Comparison of ENCODE assay signal across 22 cellular contexts in genomic region chr7:51774178-51774577, GRCh38.
DNase-seq lines count a peak whose midpoint lies in the region; ATAC-seq and TF ChIP-seq lines count a peak whose summit lies in the region.
"Had no signal": no experiment of that assay in that cellular context is flagged by ENCODE, and none has a peak within 500 bp of the region (broad histone marks: within the 10 kb centered on the region; RNA-seq: fewer than 3 reads in every experiment).

No MANE protein-coding gene starts in this region.

- H4K5ac ChIP-seq in H9 (ENCODE audit: insufficient read length, low read depth, low read length): no peak overlapping the region

- H3K4ac ChIP-seq in H9 (ENCODE audit: low read depth, low read length): no peak overlapping the region

- H3K79me2 ChIP-seq in H9 (ENCODE audit: insufficient read depth, low read length): no peaks in the 10 kb centered on the region

- no peak overlapping the region for H3K27ac ChIP-seq in H9 (ENCODE audit: insufficient read length, low read depth, low read length)
- H3K27ac ChIP-seq in transverse colon: no peak overlapping the region
- H3K27ac ChIP-seq: PC-9, SJSA1 had no signal

- H3K36me3 Mint-ChIP-seq in H9 (ENCODE audit: insufficient read depth in 1 of 3, low read depth in 3 of 3) (no peaks in the 10 kb centered on the region), WTC11 (no peaks in the 10 kb centered on the region)
- H3K36me3 Mint-ChIP-seq: CD4-positive, alpha-beta memory T cell had no signal

- H2BK20ac ChIP-seq in H9 (ENCODE audit: low read depth, low read length, poor library complexity, severe bottlenecking): no peak overlapping the region

- no peak overlapping the region for H3K18ac ChIP-seq in H9 (ENCODE audit: insufficient read length, low read depth, low read length)

- POLR2A ChIA-PET in WTC11 (lab: Charles Lee): interaction anchor here (0.5 kb wide), 1 partner anchor 736 kb away, joined by 5 read pairs; no protein-coding TSS in a partner anchor

- H3K4me3 Mint-ChIP-seq in H9 (no peak overlapping the region), WTC11 (no peak overlapping the region)
- H3K4me3 Mint-ChIP-seq: CD4-positive, alpha-beta memory T cell had no signal

- DNase-seq in H9: peak; percentile 73
- DNase-seq in WTC11 (ENCODE audit: low spot score): peak; percentile 33
- DNase-seq in iPS-NIHi11 (ENCODE audit: low spot score): peak; percentile 46
- DNase-seq in transverse colon: no peak
- DNase-seq: C1 segment of cervical spinal cord; CD4-positive, alpha-beta memory T cell; COR-L47; DMS53; Karpas-422; NCI-H1092; NCI-H1417 treated with DMSO at 0.1 percent for 48 hours; NCI-H187; NCI-H2081 treated with DMSO at 0.1 percent for 48 hours; NCI-H2171; NCI-H524; NCI-H748 treated with DMSO at 0.1 percent for 48 hours; PC-9; Right ventricle myocardium superior had no signal

- H3K27me3 ChIP-seq in H9 (ENCODE audit: insufficient read depth, low read length) (no peaks in the 10 kb centered on the region), transverse colon (no peaks in the 10 kb centered on the region)
- H3K27me3 ChIP-seq: SJSA1 had no signal

- CTCF ChIA-PET in WTC11 (lab: Charles Lee): interaction anchor here (0.9 to 1.4 kb wide), 4 partner anchors 9 to 479 kb away, joined by 3 to 6 read pairs (median 4); no protein-coding TSS in a partner anchor

- no peak overlapping the region for H4K91ac ChIP-seq in H9 (ENCODE audit: insufficient read length, low read depth, low read length)

- H2AK5ac ChIP-seq in H9 (ENCODE audit: insufficient read length, low read length): no peak overlapping the region

- H3K27ac Mint-ChIP-seq in H9 (peak overlapping the region in 2 of 3 experiments; percentile 69 to 79; a peak in 4 of 7 replicates), WTC11 (peak overlapping the region; percentile 77)
- H3K27ac Mint-ChIP-seq: CD4-positive, alpha-beta memory T cell had no signal

- H3K14ac ChIP-seq in H9 (ENCODE audit: insufficient read depth, low read length): no peak overlapping the region

- no peak overlapping the region for H2BK120ac ChIP-seq in H9 (ENCODE audit: low read depth, low read length, poor library complexity, severe bottlenecking)

- no peaks in the 10 kb centered on the region for H3K9me3 ChIP-seq in H9 (ENCODE audit: control insufficient read depth, low read depth, low read length)
- H3K9me3 ChIP-seq in transverse colon: no peaks in the 10 kb centered on the region

- intact Hi-C loops in transverse colon (cut with DNase I; ENCODE audit: low total_unique reads): no loop called here

- no CpG with 5 or more reads among the region's 7 CpGs for WGBS in H9 (ENCODE audit: extremely low coverage, insufficient read length, low lambda C conversion rate)
- 79 to 100% methylated on average over 1 to 7 of the region's 7 CpGs for WGBS in transverse colon (ENCODE audit: low coverage in 1 of 2), 2 donors

- H3K4me1 Mint-ChIP-seq in H9 (peaks cover 21 to 23% of the 10 kb centered on the region in 2 experiments), WTC11 (peaks cover 24% of the 10 kb centered on the region)
- H3K4me1 Mint-ChIP-seq: CD4-positive, alpha-beta memory T cell had no signal

- H2BK15ac ChIP-seq in H9 (ENCODE audit: low read depth, low read length): no peak overlapping the region

- H3K79me1 ChIP-seq in H9 (ENCODE audit: insufficient read depth, low read depth, low read length, poor library complexity, severe bottlenecking): no peaks in the 10 kb centered on the region

- TF ChIP-seq POLR2A in transverse colon (IDR thresholded peaks at IDR 0.05): no peak

- H3K36me3 ChIP-seq in transverse colon: no peaks in the 10 kb centered on the region
- H3K36me3 ChIP-seq: SJSA1 had no signal

- H3K4me3 ChIP-seq in transverse colon: no peak overlapping the region
- H3K4me3 ChIP-seq: PC-9, SJSA1 had no signal

- no peaks in the 10 kb centered on the region for H3K23me2 ChIP-seq in H9 (ENCODE audit: insufficient read length, low read depth, low read length, poor library complexity, severe bottlenecking)

- no peaks in the 10 kb centered on the region for H3K9me3 Mint-ChIP-seq in H9
- no peaks in the 10 kb centered on the region for H3K9me3 Mint-ChIP-seq in WTC11

- no peak overlapping the region for H3K56ac ChIP-seq in H9 (ENCODE audit: insufficient read length, low read depth, low read length)

- H3K9ac ChIP-seq in H9 (ENCODE audit: extremely low read depth, insufficient read length, low read length): no peak overlapping the region

- H3K23ac ChIP-seq in H9 (ENCODE audit: insufficient read length, low read depth, low read length): no peak overlapping the region

- in situ Hi-C loops in transverse colon (cut with MboI; ENCODE audit: low pct_ligation_motif_present in 1 of 4, low pct_unique_long_range_greater_than_20kb in 1 of 4, low sequenced_read_pairs in 3 of 4): no loop called here

- H2AFZ ChIP-seq in H9 (ENCODE audit: low read length): no peak overlapping the region
- H2AFZ ChIP-seq: PC-9 had no signal

- H3K27me3 Mint-ChIP-seq in H9 (ENCODE audit: low read depth) (no peaks in the 10 kb centered on the region), WTC11 (ENCODE audit: low read depth) (no peaks in the 10 kb centered on the region)
- H3K27me3 Mint-ChIP-seq: CD4-positive, alpha-beta memory T cell had no signal

- H4K20me1 ChIP-seq in H9 (ENCODE audit: control insufficient read depth, insufficient read depth, insufficient read length): no peaks in the 10 kb centered on the region

- H2BK5ac ChIP-seq in H9 (ENCODE audit: insufficient read length, low read length): no peak overlapping the region

- TF ChIP-seq CTCF in H9 (conservative IDR thresholded peaks at IDR 0.05) (peak; percentile 18; the same call in 1 of the 3 replicates), WTC11 (IDR thresholded peaks at IDR 0.05) (no peak), transverse colon (IDR thresholded peaks at IDR 0.05) (no peak)

- H3K4me1 ChIP-seq in H9 (ENCODE audit: insufficient read depth, low read length) (peaks cover 6% of the 10 kb centered on the region), transverse colon (no peaks in the 10 kb centered on the region)
- H3K4me1 ChIP-seq: SJSA1 had no signal

- H3T11ph ChIP-seq in H9 (ENCODE audit: low read length): no peak overlapping the region

- TF ChIP-seq EP300 in transverse colon (IDR thresholded peaks at IDR 0.05; ENCODE audit: low read depth): no peak

- H2BK12ac ChIP-seq in H9 (ENCODE audit: insufficient read length, low read depth, low read length): no peak overlapping the region

- ATAC-seq in WTC11 (peak; percentile 96), HG03565 (IDR thresholded peaks at IDR 0.05; ENCODE audit: unreplicated experiment) (no peak), GM19452 (IDR thresholded peaks at IDR 0.05; ENCODE audit: unreplicated experiment) (no peak), HG03457 (IDR thresholded peaks at IDR 0.05; ENCODE audit: unreplicated experiment) (no peak)

- no peak overlapping the region for H3K4me2 ChIP-seq in H9 (ENCODE audit: insufficient read depth, insufficient read length, low read length)
- H3K4me2 ChIP-seq: PC-9 had no signal

- H4K8ac ChIP-seq in H9 (replicated peaks; ENCODE audit: insufficient read length, low read depth, low read length): no peak overlapping the region

TF ChIP-seq in WTC11, 78 proteins besides CTCF, POLR2A, EP300 and RAD21:
- TF ChIP-seq ETV6 (CRISPR knock-in tag; IDR thresholded peaks at IDR 0.05) (0 out of 2 replicates have a peak, but pooled peaks have one; percentile 34), ZNF121 (CRISPR knock-in tag; IDR thresholded peaks at IDR 0.05) (peak; percentile 93), ZNF671 (CRISPR knock-in tag; IDR thresholded peaks at IDR 0.05) (no peak)
